In genomic region chr20:63114693-63115069, GRCh38 we compare ENCODE assay signal across 16 cellular contexts.
"Had no signal": no experiment of that assay in that cellular context is flagged by ENCODE, and none has a peak within 500 bp of the region (broad histone marks: within the 10 kb centered on the region; RNA-seq: fewer than 3 reads in every experiment).

No MANE protein-coding gene starts in this region.

- H3K27me3 ChIP-seq: pancreas, testis had no signal

- ATAC-seq: activated CD4-positive, alpha-beta T cell treated with anti-CD3 and anti-CD28 coated beads for 36 hours; activated CD8-positive, alpha-beta T cell treated with anti-CD3 and anti-CD28 coated beads for 36 hours; heart left ventricle; left lung; pancreas; stimulated activated naive CD8-positive, alpha-beta T cell treated with anti-CD3 and anti-CD28 coated beads, Interleukin-15, amount 100 ng/mL, for 72 hours had no signal

- H3K4me1 Mint-ChIP-seq: activated CD4-positive, alpha-beta T cell treated with anti-CD3 and anti-CD28 coated beads for 36 hours; neural crest cell; stimulated activated naive CD8-positive, alpha-beta T cell treated with anti-CD3 and anti-CD28 coated beads, Interleukin-15, amount 100 ng/mL, for 72 hours had no signal

- H3K4me3 Mint-ChIP-seq: activated CD4-positive, alpha-beta T cell treated with anti-CD3 and anti-CD28 coated beads for 36 hours; activated CD8-positive, alpha-beta T cell treated with anti-CD3 and anti-CD28 coated beads for 36 hours; neural crest cell; stimulated activated naive CD8-positive, alpha-beta T cell treated with anti-CD3 and anti-CD28 coated beads, Interleukin-15, amount 100 ng/mL, for 72 hours had no signal

- H3K4me3 ChIP-seq: cardiac muscle cell, coronary artery, heart left ventricle, left lung, pancreas, testis had no signal

- H3K4me1 ChIP-seq: heart left ventricle, left lung, pancreas, testis had no signal

- H3K9me3 ChIP-seq: pancreas, testis had no signal

- H3K36me3 ChIP-seq: cardiac muscle cell, heart left ventricle, left lung, pancreas, WERI-Rb-1 had no signal

- H3K27ac Mint-ChIP-seq: activated CD4-positive, alpha-beta T cell treated with anti-CD3 and anti-CD28 coated beads for 36 hours; activated CD8-positive, alpha-beta T cell treated with anti-CD3 and anti-CD28 coated beads for 36 hours; stimulated activated naive CD8-positive, alpha-beta T cell treated with anti-CD3 and anti-CD28 coated beads, Interleukin-15, amount 100 ng/mL, for 72 hours had no signal

- H3K27ac ChIP-seq: cardiac muscle cell, coronary artery, heart left ventricle, left lung, pancreas, testis, WERI-Rb-1 had no signal

- DNase-seq: activated CD4-positive, alpha-beta T cell treated with anti-CD3 and anti-CD28 coated beads for 36 hours; activated CD8-positive, alpha-beta memory T cell treated with anti-CD3 and anti-CD28 coated beads, Interleukin-2, amount 50 U/mL, for 48 hours; activated CD8-positive, alpha-beta T cell treated with anti-CD3 and anti-CD28 coated beads for 36 hours; effector CD8-positive, alpha-beta T cell; foreskin melanocyte; mesendoderm; stimulated activated CD4-positive, alpha-beta T cell treated with anti-CD3 and anti-CD28 coated beads, Interleukin-4, amount 100 ng/mL, for 4 hours; stimulated activated naive CD8-positive, alpha-beta T cell treated with anti-CD3 and anti-CD28 coated beads, Interleukin-15, amount 100 ng/mL, for 72 hours; testis; WERI-Rb-1 had no signal
